Comparison of ENCODE assay signal across 7 cellular contexts in genomic region chr2:238442257-238442656, GRCh38. TPM values are rescaled to one million over a fixed set of nuclear protein-coding genes. Genes with fewer than 3 reads are reported as not detected.
DNase-seq lines count a peak whose midpoint lies in the region; ATAC-seq, FAIRE-seq and TF ChIP-seq lines count a peak whose summit lies in the region.
"Not testable (repeated sequence)": the region's sequence is repeated elsewhere in the genome, so short reads cannot be mapped to it uniquely, and the experiment has no call there.

No MANE protein-coding gene starts in this region.

- 90% methylated on average over 6 of the region's 6 CpGs for WGBS in A549 (ENCODE audit: missing lambda C conversion rate)
- 34% methylated on average over 5 of the region's 6 CpGs for WGBS in right lobe of liver (ENCODE audit: insufficient coverage, low coverage, low lambda C conversion rate, missing lambda C conversion rate)

- not testable (repeated sequence) for H3F3A ChIP-seq in PC-3 (ENCODE audit: low read length, unreplicated experiment)

- not testable (repeated sequence) for H4K20me1 ChIP-seq in PC-3 (ENCODE audit: low read length)

- H3K4me3 ChIP-seq in A549; PC-3 (ENCODE audit: low read length); right lobe of liver; skeletal muscle satellite cell (ENCODE audit: low read length): not testable (repeated sequence)

- not testable (repeated sequence) for H3K27me3 ChIP-seq in PC-3 (ENCODE audit: low read length); right lobe of liver; skeletal muscle satellite cell (ENCODE audit: control insufficient read depth, insufficient read depth, low read length)

- not testable (repeated sequence) for H3K27me3 Mint-ChIP-seq in Calu3 (ENCODE audit: unreplicated experiment)

- not testable (repeated sequence) for ATAC-seq in A549, PC-3
- peak in 3 of 4 donors; percentile 8 to 33 (median 17) for ATAC-seq in right lobe of liver

- TF ChIP-seq POLR2A in A549 (IDR thresholded peaks at IDR 0.05; ENCODE audit: low read length); right lobe of liver (IDR thresholded peaks at IDR 0.05): not testable (repeated sequence)

- H3K27ac Mint-ChIP-seq in Calu3 (ENCODE audit: unreplicated experiment), result peak overlapping the region; percentile 98

- not testable (repeated sequence) for H2AFZ ChIP-seq in PC-3 (ENCODE audit: low read length)

- POLR2A ChIA-PET in A549 (lab: Yijun Ruan, JAX); PC-3 (lab: Charles Lee; ENCODE audit: unreplicated experiment): not testable (repeated sequence)

- CTCF ChIA-PET in A549 (lab: Yijun Ruan, JAX), result interaction anchor here (1.6 kb wide), 1 partner anchor 71 kb away, joined by 5 read pairs; no protein-coding TSS in a partner anchor
- CTCF ChIA-PET in Calu3 (lab: Charles Lee), result interaction anchor here (1.4 kb wide), 1 partner anchor 71 kb away, joined by 4 read pairs; no protein-coding TSS in a partner anchor
- CTCF ChIA-PET in PC-3 (lab: Charles Lee), result not testable (repeated sequence)

- H3K79me2 ChIP-seq in PC-3 (ENCODE audit: low read length), result peaks cover 71% of the 10 kb centered on the region

- not testable (repeated sequence) for FAIRE-seq in A549 (lab: Jason Lieb, UNC)

- H3K9me2 ChIP-seq in PC-3 (replicated peaks; ENCODE audit: low read length), result not testable (repeated sequence)

- not testable (repeated sequence) for TF ChIP-seq EP300 in A549 (IDR thresholded peaks at IDR 0.05)

- not testable (repeated sequence) for TF ChIP-seq CTCF in A549 (IDR thresholded peaks at IDR 0.05); Calu3 (IDR thresholded peaks at IDR 0.05; ENCODE audit: unreplicated experiment); PC-3 (conservative IDR thresholded peaks at IDR 0.05; ENCODE audit: low read depth, low read length); VCaP (conservative IDR thresholded peaks at IDR 0.05); right lobe of liver (IDR thresholded peaks at IDR 0.05)

- H3K4me3 Mint-ChIP-seq in Calu3 (ENCODE audit: low read depth, unreplicated experiment), result peak overlapping the region; percentile 59

- TF ChIP-seq RAD21 in A549 (conservative IDR thresholded peaks at IDR 0.05 in 1 of 2, IDR thresholded peaks at IDR 0.05 in 1 of 2), result not testable (repeated sequence)

- H3K9me3 ChIP-seq in A549; PC-3 (ENCODE audit: low read length); right lobe of liver; skeletal muscle satellite cell (replicated peaks; ENCODE audit: low read length): not testable (repeated sequence)

- 0 out of 3 replicates have a peak overlapping the region, but pooled peaks have one; percentile 7 for H3K4me2 ChIP-seq in A549
- peak overlapping the region; percentile 40; the same call in 1 of the 2 replicates for H3K4me2 ChIP-seq in PC-3 (ENCODE audit: low read length)
- H3K4me2 ChIP-seq in skeletal muscle satellite cell (ENCODE audit: low read length), result not testable (repeated sequence)

- peaks cover 50% of the 10 kb centered on the region for H3K36me3 ChIP-seq in PC-3 (ENCODE audit: low read depth, low read length)
- peaks cover 0 to 32% (median 6%) of the 10 kb centered on the region in 4 donors for H3K36me3 ChIP-seq in right lobe of liver
- H3K36me3 ChIP-seq in skeletal muscle satellite cell (ENCODE audit: insufficient read depth, low read length), result peaks cover 61% of the 10 kb centered on the region

- H3K27ac ChIP-seq in A549 (peak overlapping the region; percentile 85 to 87; a peak in 3 of 6 replicates), VCaP (peak overlapping the region; percentile 16; the same call in 1 of the 2 replicates), epithelial cell of prostate (peak overlapping the region; percentile 100), right lobe of liver (peak overlapping the region in 2 of 3 donors; percentile 43 to 66)
- H3K27ac ChIP-seq in PC-3 (ENCODE audit: low read length), result not testable (repeated sequence)

- not testable (repeated sequence) for H3K9ac ChIP-seq in PC-3 (ENCODE audit: low read length)
- H3K9ac ChIP-seq in skeletal muscle satellite cell (ENCODE audit: low read depth, low read length), result peak overlapping the region; percentile 23

- not testable (repeated sequence) for DNase-seq in A549 (ENCODE audit: low read depth in 1 of 2, low spot score in 1 of 2); PC-3; epithelial cell of prostate (ENCODE audit: low read depth, low spot score); right lobe of liver
- peak; percentile 36 for DNase-seq in Calu3

- H3K9me3 Mint-ChIP-seq in Calu3 (ENCODE audit: low read depth, unreplicated experiment), result not testable (repeated sequence)

- peaks cover 86% of the 10 kb centered on the region for H3K36me3 Mint-ChIP-seq in Calu3 (ENCODE audit: insufficient read depth, unreplicated experiment)

- not testable (repeated sequence) for BruUV-seq in Calu3 (replicated peaks; lab: Mats Ljungman, UMichigan); PC-3 (replicated peaks; lab: Mats Ljungman, UMichigan)

- H3K4me1 Mint-ChIP-seq in Calu3 (ENCODE audit: low read depth, unreplicated experiment), result peaks cover 74% of the 10 kb centered on the region

- intact Hi-C loops in Calu3 (cut with micrococcal nuclease; ENCODE audit: unreplicated experiment); PC-3 (cut with micrococcal nuclease); right lobe of liver (cut with DNase I): not testable (repeated sequence)

- peaks cover 50% of the 10 kb centered on the region for H3K4me1 ChIP-seq in A549
- peaks cover 49% of the 10 kb centered on the region for H3K4me1 ChIP-seq in PC-3 (ENCODE audit: insufficient read depth, low read length)
- peaks cover 0 to 50% (median 22%) of the 10 kb centered on the region in 4 donors for H3K4me1 ChIP-seq in right lobe of liver
- H3K4me1 ChIP-seq in skeletal muscle satellite cell (ENCODE audit: control insufficient read depth, insufficient read depth, low read length), result peaks cover 44% of the 10 kb centered on the region

RNA-seq across cellular contexts. Expression of gene ASB1, which starts 15.5 kb away (rescaled TPM):
- polyA plus RNA-seq in A549 (2011; rRNA removed), result 40.1 and 42.7 TPM in 2 replicates
- polyA plus RNA-seq in A549 (2012; cell fraction: cytosol; rRNA removed), result 51.7 and 54.1 TPM in 2 replicates
- polyA plus RNA-seq in A549 (2012; cell fraction: nucleus; rRNA removed), result 53.6 and 61.9 TPM in 2 replicates
- polyA plus RNA-seq in A549 (2017; fragmentation: RNase III; extraction: RNeasy Plus Mini Kit Qiagen cat#74134 plus additional on column Dnase treatment), result 24.6 to 26.8 TPM (median 26.0 TPM) in 3 replicates
- polyA minus RNA-seq in A549 (2011; rRNA and poly(A)+ RNA removed), result 24.9 and 38.0 TPM in 2 replicates
- total RNA-seq in Calu3 (2022), result 64.2 and 71.6 TPM in 2 replicates
- 28.9 and 60.0 TPM in 2 replicates for total RNA-seq in PC-3 (2014; rRNA removed)
- 10 to 100 TPM in 2 of 6 experiments, 1 to 10 TPM in 4; 6.3 to 18.2 (median 8.4) TPM for total RNA-seq in right lobe of liver
- 29.5 and 35.0 TPM in 2 replicates for total RNA-seq in skeletal muscle satellite cell (2012; rRNA removed)
